ENCODE assay signal across 8 cellular contexts in genomic region chr19:42255766-42256750, GRCh38. TPM values are rescaled to one million over a fixed set of nuclear protein-coding genes. Genes with fewer than 3 reads are reported as not detected.
DNase-seq lines count a peak whose midpoint lies in the region; ATAC-seq and TF ChIP-seq lines count a peak whose summit lies in the region.

No MANE protein-coding gene starts in this region.

- H3K4me3 ChIP-seq in astrocyte of the spinal cord (ENCODE audit: low read depth, low read length): peak overlapping the region; percentile 53
- H3K4me3 ChIP-seq in iPS DF 6.9 (ENCODE audit: low read length): peak overlapping the region; percentile 37; the same call in 1 of the 2 replicates

- H3K27ac ChIP-seq in iPS DF 6.9 (ENCODE audit: low read length): no peak overlapping the region

- no peaks in the 10 kb centered on the region for H3K9me3 ChIP-seq in iPS DF 6.9 (ENCODE audit: control insufficient read depth, insufficient read depth, low read length)

- WGBS in iPS DF 6.9 (ENCODE audit: insufficient coverage, insufficient read length): no CpG with 5 or more reads among the region's 38 CpGs

- intact Hi-C loops in sciatic nerve (cut with DNase I): no loop called here

- no peaks in the 10 kb centered on the region for H3K36me3 ChIP-seq in iPS DF 6.9 (ENCODE audit: control insufficient read depth, insufficient read depth, low read length)

- ATAC-seq in sciatic nerve (peak; percentile 24), GM21619 (IDR thresholded peaks at IDR 0.05; ENCODE audit: unreplicated experiment) (no peak), HG03571 (IDR thresholded peaks at IDR 0.05; ENCODE audit: unreplicated experiment) (no peak)

- peaks cover 12% of the 10 kb centered on the region for H3K4me1 ChIP-seq in iPS DF 6.9 (ENCODE audit: control insufficient read depth, insufficient read depth, low read length)

- peak; percentile 73 for DNase-seq in DMS 273 (lab: John Stamatoyannopoulos, UW; ENCODE audit: unreplicated experiment)
- no peak for DNase-seq in DMS 273 treated with DMSO at 0.1 percent for 48 hours (lab: John Stamatoyannopoulos, UW)
- DNase-seq in NCI-H2107 treated with DMSO at 0.1 percent for 48 hours (lab: John Stamatoyannopoulos, UW; ENCODE audit: unreplicated experiment): peak; percentile 23
- DNase-seq in astrocyte of the spinal cord (ENCODE audit: low read depth, low spot score): peak; percentile 54
- no peak for DNase-seq in iPS DF 6.9 (ENCODE audit: low read depth, low spot score)
- DNase-seq in sciatic nerve (ENCODE audit: low spot score): peak; percentile 82

- no peak for TF ChIP-seq CTCF in astrocyte of the spinal cord (IDR thresholded peaks at IDR 0.05; ENCODE audit: low read depth, low read length)

- in situ Hi-C loops in astrocyte of the spinal cord (cut with HindIII; ENCODE audit: low sequenced_read_pairs): no loop called here

- no peaks in the 10 kb centered on the region for H3K27me3 ChIP-seq in iPS DF 6.9 (ENCODE audit: control insufficient read depth, insufficient read depth, low read length)

RNA-seq across cellular contexts. Expression of gene ERF, which starts 1.1 kb away (rescaled TPM):
- total RNA-seq in sciatic nerve: 90.7 TPM

RNA-seq across cellular contexts. Expression of gene CIC, which starts 13.0 kb away (rescaled TPM):
- 92.1 TPM for total RNA-seq in sciatic nerve

RNA-seq across cellular contexts. Expression of gene GSK3A, which starts 13.7 kb away (rescaled TPM):
- 29.2 TPM for total RNA-seq in sciatic nerve

RNA-seq across cellular contexts. Expression of gene ZNF526, which starts 35.9 kb away (rescaled TPM):
- 12.1 TPM for total RNA-seq in sciatic nerve

RNA-seq across cellular contexts. Expression of gene DEDD2, which starts 38.6 kb away (rescaled TPM):
- total RNA-seq in sciatic nerve: 21.8 TPM

Comparison
In these comparisons a context has a peak if more than half of its experiments do, and no peak if none do; other contexts are left out.
1. DNase-seq: peak in DMS 273 (single experiment), NCI-H2107 treated with DMSO at 0.1 percent for 48 hours (single experiment), astrocyte of the spinal cord (single experiment) and sciatic nerve (single experiment); none in DMS 273 treated with DMSO at 0.1 percent for 48 hours (single experiment) and iPS DF 6.9 (single experiment).